Comparison of ENCODE assay signal across 23 cellular contexts in genomic region chr14:67951529-67952120, GRCh38.
DNase-seq lines count a peak whose midpoint lies in the region; FAIRE-seq and TF ChIP-seq lines count a peak whose summit lies in the region.
"Had no signal": no experiment of that assay in that cellular context is flagged by ENCODE, and none has a peak within 500 bp of the region (broad histone marks: within the 10 kb centered on the region; RNA-seq: fewer than 3 reads in every experiment).

No MANE protein-coding gene starts in this region.

- no peaks in the 10 kb centered on the region for H3K27me3 ChIP-seq in sigmoid colon
- H3K27me3 ChIP-seq: MG63, SJSA1 had no signal

- peak; percentile 40 for DNase-seq in EH (ENCODE audit: low read depth)
- DNase-seq in fibroblast of pulmonary artery (ENCODE audit: low read depth), result peak; percentile 51
- DNase-seq in sigmoid colon, result no peak
- no peak for DNase-seq in activated CD8-positive, alpha-beta memory T cell treated with anti-CD3 and anti-CD28 coated beads, Interleukin-2, amount 50 U/mL, for 4 hours
- DNase-seq in NCI-H1930 (lab: John Stamatoyannopoulos, UW), result no peak
- no peak for DNase-seq in LoVo (ENCODE audit: low spot score)
- DNase-seq in mucosa of gallbladder (ENCODE audit: low spot score), result no peak
- DNase-seq: AML-193, COR-L47, DMS153, HFFc6, MG63, NCI-H1092, NCI-H146, NCI-H2081 treated with DMSO at 0.1 percent for 48 hours, NCI-H510A, PC-9 had no signal

- no peaks in the 10 kb centered on the region for H3K36me3 ChIP-seq in sigmoid colon
- H3K36me3 ChIP-seq: SJSA1 had no signal

- no peaks in the 10 kb centered on the region for H3K9me3 ChIP-seq in sigmoid colon

- no peak for TF ChIP-seq EP300 in sigmoid colon (IDR thresholded peaks at IDR 0.05)

- H3K27ac ChIP-seq in sigmoid colon, result peak overlapping the region in 3 of 4 donors; percentile 11 to 56 (median 53)
- H3K27ac ChIP-seq: A549, KMS-11, PC-9, SJSA1 had no signal

- peak; percentile 61 for FAIRE-seq in TTC549 (lab: Jason Lieb, UNC)
- FAIRE-seq: HepG2 had no signal

- H3K4me1 ChIP-seq in sigmoid colon, result peaks cover 0 to 24% (median 14%) of the 10 kb centered on the region in 4 donors

- no peak for TF ChIP-seq CTCF in fibroblast of pulmonary artery (IDR thresholded peaks at IDR 0.05; ENCODE audit: low read length, missing control alignments)
- TF ChIP-seq CTCF in sigmoid colon (IDR thresholded peaks at IDR 0.05), result no peak

- H3K4me3 ChIP-seq in fibroblast of pulmonary artery (replicated peaks; ENCODE audit: low read depth, low read length) (no peak overlapping the region), sigmoid colon (no peak overlapping the region)
- H3K4me3 ChIP-seq: A549, GM23338, MG63, PC-9, SJSA1 had no signal

- 84 to 85% methylated on average over 2 of the region's 2 CpGs for WGBS in sigmoid colon, 2 donors

- intact Hi-C loops in sigmoid colon (cut with DNase I), result loop anchor here (5.0 kb wide), 1 partner anchor 136 kb away; no protein-coding TSS in a partner anchor

- no peak for TF ChIP-seq POLR2A in sigmoid colon (IDR thresholded peaks at IDR 0.05)

Comparison
In these comparisons a context has a peak if more than half of its experiments do, and no peak if none do; other contexts are left out.
1. DNase-seq: peak in EH (single experiment) and fibroblast of pulmonary artery (single experiment); none in sigmoid colon (single experiment), activated CD8-positive, alpha-beta memory T cell treated with anti-CD3 and anti-CD28 coated beads, Interleukin-2, amount 50 U/mL, for 4 hours (single experiment), NCI-H1930 (0 of 2), LoVo (single experiment) and mucosa of gallbladder (single experiment).